In genomic region chr15:89375093-89376062, GRCh38 we compare ENCODE assay signal across 24 cellular contexts.
"Had no signal": no experiment of that assay in that cellular context is flagged by ENCODE, and none has a peak within 500 bp of the region (broad histone marks: within the 10 kb centered on the region; RNA-seq: fewer than 3 reads in every experiment).

No MANE protein-coding gene starts in this region.

- H3K36me3 ChIP-seq: colonic mucosa, gastrocnemius medialis, neutrophil, right lobe of liver, tibial nerve, upper lobe of right lung, vagina had no signal

- H3K27me3 ChIP-seq: testis had no signal

- H3K4me3 ChIP-seq: colonic mucosa, gastrocnemius medialis, psoas muscle, right lobe of liver, testis, tibial nerve, upper lobe of right lung, vagina had no signal

- DNase-seq: colonic mucosa; dermis blood vessel endothelial cell; effector CD4-positive, alpha-beta T cell; endodermal cell; gastrocnemius medialis; immature natural killer cell; left colon; mammary epithelial cell; naive thymus-derived CD4-positive, alpha-beta T cell; nephron progenitor cell; psoas muscle; retina; right lobe of liver; stimulated activated CD4-positive, alpha-beta T cell treated with anti-CD3 and anti-CD28 coated beads, Interleukin-4, amount 100 ng/mL, for 1 hour; stimulated activated CD8-positive, alpha-beta memory T cell treated with anti-CD3 and anti-CD28 coated beads, Interleukin-4, amount 100 ng/mL, for 48 hours; stimulated activated naive CD8-positive, alpha-beta T cell treated with anti-CD3 and anti-CD28 coated beads, Interleukin-15, Interleukin-2, amounts not matched to agents 100 U/mL and 50 U/mL, for 24 hours; testis; upper lobe of right lung had no signal

- H3K4me1 ChIP-seq: colonic mucosa had no signal

- H3K27ac ChIP-seq: colonic mucosa, gastrocnemius medialis, neutrophil, psoas muscle, right lobe of liver, testis, tibial nerve, upper lobe of right lung, vagina had no signal

- H3K4me3 Mint-ChIP-seq: endodermal cell; immature natural killer cell; naive thymus-derived CD4-positive, alpha-beta T cell; nephron progenitor cell; stimulated activated effector memory CD8-positive, alpha-beta T cell treated with anti-CD3 and anti-CD28 coated beads, Interleukin-12 subunit alpha, Interleukin-12 subunit beta, amount 100 ng/mL, for 72 hours had no signal

- ATAC-seq: esophagus mucosa; gastrocnemius medialis; left colon; naive thymus-derived CD4-positive, alpha-beta T cell; psoas muscle; right lobe of liver; stimulated activated effector memory CD8-positive, alpha-beta T cell treated with anti-CD3 and anti-CD28 coated beads, Interleukin-12 subunit alpha, Interleukin-12 subunit beta, amount 100 ng/mL, for 72 hours; stimulated activated naive CD8-positive, alpha-beta T cell treated with anti-CD3 and anti-CD28 coated beads, Interleukin-15, Interleukin-2, amounts not matched to agents 100 U/mL and 50 U/mL, for 24 hours; upper lobe of right lung had no signal

- H3K36me3 Mint-ChIP-seq: immature natural killer cell; stimulated activated effector memory CD8-positive, alpha-beta T cell treated with anti-CD3 and anti-CD28 coated beads, Interleukin-12 subunit alpha, Interleukin-12 subunit beta, amount 100 ng/mL, for 72 hours had no signal

- H3K9me3 ChIP-seq: colonic mucosa, gastrocnemius medialis, neutrophil, psoas muscle, right lobe of liver, testis, tibial nerve, upper lobe of right lung, vagina had no signal

- H3K4me1 Mint-ChIP-seq: nephron progenitor cell had no signal

- H3K9me3 Mint-ChIP-seq: endodermal cell; immature natural killer cell; nephron progenitor cell; stimulated activated effector memory CD8-positive, alpha-beta T cell treated with anti-CD3 and anti-CD28 coated beads, Interleukin-12 subunit alpha, Interleukin-12 subunit beta, amount 100 ng/mL, for 72 hours had no signal

- FAIRE-seq: keratinocyte had no signal

- H3K27ac Mint-ChIP-seq: endodermal cell; immature natural killer cell; naive thymus-derived CD4-positive, alpha-beta T cell; nephron progenitor cell; stimulated activated effector memory CD8-positive, alpha-beta T cell treated with anti-CD3 and anti-CD28 coated beads, Interleukin-12 subunit alpha, Interleukin-12 subunit beta, amount 100 ng/mL, for 72 hours had no signal
